Comparison of ENCODE assay signal across 24 cellular contexts in genomic region chr7:157678503-157678902, GRCh38.
DNase-seq lines count a peak whose midpoint lies in the region; ATAC-seq, FAIRE-seq and TF ChIP-seq lines count a peak whose summit lies in the region.
"Had no signal": no experiment of that assay in that cellular context is flagged by ENCODE, and none has a peak within 500 bp of the region (broad histone marks: within the 10 kb centered on the region; RNA-seq: fewer than 3 reads in every experiment).

No MANE protein-coding gene starts in this region.

- H2AK5ac ChIP-seq in H1 (ENCODE audit: low read depth, low read length) = no peak overlapping the region

- H3K4me2 ChIP-seq in H1 (ENCODE audit: insufficient read depth in 1 of 2, low read depth in 2 of 2, low read length in 2 of 2) = no peak overlapping the region
- H3K4me2 ChIP-seq: hepatocyte, SK-N-SH had no signal

- no peak overlapping the region for H3K23ac ChIP-seq in H1 (ENCODE audit: insufficient read length)

- no peak overlapping the region for H2BK20ac ChIP-seq in H1 (ENCODE audit: low read length)

- CTCF ChIA-PET in H1 (lab: Charles Lee; ENCODE audit: partially characterized antibody) = no interaction called here

- DNase-seq in Right ventricle myocardium inferior (ENCODE audit: missing footprints) (peak; percentile 32), right atrium auricular region (ENCODE audit: low spot score) (no peak), Kasumi-1 (lab: John Stamatoyannopoulos, UW) (peak; percentile 42 to 43), H1 (ENCODE audit: low read depth in 1 of 2, low spot score in 2 of 2) (no peak), foreskin fibroblast (no peak), GM20000 (ENCODE audit: low spot score) (no peak)
- DNase-seq in stimulated activated CD8-positive, alpha-beta memory T cell treated with anti-CD3 and anti-CD28 coated beads, Interleukin-4, amount 100 ng/mL, for 48 hours = peak; percentile 10
- DNase-seq in stimulated activated CD4-positive, alpha-beta T cell treated with anti-CD3 and anti-CD28 coated beads, Interleukin-12 subunit alpha, Interleukin-12 subunit beta, amount 100 ng/mL, for 4 hours = no peak
- DNase-seq: activated CD8-positive, alpha-beta T cell treated with anti-CD3 and anti-CD28 coated beads, Interleukin-2, amount 10 ng/mL, durations not matched to agents 7 days and 5 days; CD4-positive, alpha-beta T cell; GDM1; immature natural killer cell; left ventricle myocardium inferior; NCI-H1048; NCI-H187 treated with DMSO at 0.1 percent for 48 hours; NCI-H446; NK-92 treated with Interleukin-12 subunit alpha and Interleukin-12 subunit beta, amount 100 ng/mL, for 24 hours; SK-N-SH; stimulated activated CD4-positive, alpha-beta T cell treated with anti-CD3 and anti-CD28 coated beads, Interleukin-2, amount 100 ng/mL, for 24 hours; stimulated activated naive B cell treated with anti-CD40 and anti-IgM and Interleukin-4, amounts not matched to agents 10 μg/mL and 1 μg/mL and 100 μg/mL, for 72 hours had no signal

- peaks cover 8 to 20% of the 10 kb centered on the region in 2 experiments for H4K20me1 ChIP-seq in H1 (replicated peaks in 1 of 2; ENCODE audit: control insufficient read depth in 1 of 2, insufficient read depth in 2 of 2, low read length in 2 of 2)

- no peak for TF ChIP-seq RAD21 in H1 (IDR thresholded peaks at IDR 0.05 in 1 of 2, conservative IDR thresholded peaks at IDR 0.05 in 1 of 2; ENCODE audit: low read depth in 2 of 2, low read length in 2 of 2)

- H3K18ac ChIP-seq in H1 (ENCODE audit: extremely low read depth, low read length) = no peak overlapping the region

- H3K79me1 ChIP-seq in H1 (ENCODE audit: low read depth, low read length) = no peaks in the 10 kb centered on the region

- no peak overlapping the region for H4K91ac ChIP-seq in H1 (replicated peaks; ENCODE audit: insufficient read length, low read length)

- H3K4me3 ChIP-seq in right atrium auricular region (no peak overlapping the region), H1 (ENCODE audit: extremely low read depth in 1 of 4, insufficient read depth in 2 of 4, low read depth in 3 of 4, low read length in 4 of 4) (no peak overlapping the region), foreskin fibroblast (ENCODE audit: low read depth in 1 of 2, low read length in 2 of 2) (no peak overlapping the region)
- H3K4me3 ChIP-seq: ascending aorta, HAP-1, hepatocyte, left ventricle myocardium inferior had no signal

- H2AFZ ChIP-seq in H1 (ENCODE audit: low read length) = no peak overlapping the region
- H2AFZ ChIP-seq: hepatocyte had no signal

- no peak overlapping the region for H2BK12ac ChIP-seq in H1 (ENCODE audit: low read depth, low read length)

- H3K36me3 ChIP-seq in right atrium auricular region (no peaks in the 10 kb centered on the region), H1 (ENCODE audit: control insufficient read depth in 2 of 4, insufficient read depth in 4 of 4, low read length in 3 of 4) (peaks cover 0 to 3% (median 0%) of the 10 kb centered on the region in 4 experiments; a peak in 1 of 8 replicates)
- H3K36me3 ChIP-seq: ascending aorta, HAP-1, left ventricle myocardium inferior had no signal

- POLR2A ChIA-PET in H1 (lab: Charles Lee; ENCODE audit: partially characterized antibody) = no interaction called here

- 55% methylated on average over 9 of the region's 9 CpGs; no CpG with 5 or more reads in 1 of the 2 experiments for WGBS in H1 (ENCODE audit: extremely low coverage in 1 of 2, insufficient coverage in 1 of 2, insufficient read length in 1 of 2, insufficient replicate concordance in 2 of 2, low coverage in 1 of 2, low lambda C conversion rate in 2 of 2, missing lambda C conversion rate in 1 of 2), 2 experiments

- TF ChIP-seq POLR2A in H1 (IDR thresholded peaks at IDR 0.05; ENCODE audit: control extremely low read depth in 1 of 2, low read depth in 2 of 2, low read length in 2 of 2) = no peak

- H3K79me2 ChIP-seq in H1 (ENCODE audit: control insufficient read depth in 1 of 2, insufficient read depth in 2 of 2, low read length in 2 of 2) = no peaks in the 10 kb centered on the region
- H3K79me2 ChIP-seq: hepatocyte had no signal

- no peak for FAIRE-seq in H1 (lab: Jason Lieb, UNC)

- no peak for ATAC-seq in Right ventricle myocardium inferior
- ATAC-seq: activated CD8-positive, alpha-beta T cell treated with anti-CD3 and anti-CD28 coated beads, Interleukin-2, amount 10 ng/mL, durations not matched to agents 7 days and 5 days; naive thymus-derived CD4-positive, alpha-beta T cell; stimulated activated naive B cell treated with anti-CD40 and anti-IgM and Interleukin-4, amounts not matched to agents 10 μg/mL and 1 μg/mL and 100 μg/mL, for 72 hours had no signal

- no peak overlapping the region for H2BK120ac ChIP-seq in H1 (replicated peaks; ENCODE audit: low read depth, low read length)

- H3K9me3 ChIP-seq in right atrium auricular region (no peaks in the 10 kb centered on the region), H1 (ENCODE audit: insufficient read depth in 2 of 2, low read depth in 1 of 2, low read length in 1 of 2) (no peaks in the 10 kb centered on the region)
- H3K9me3 ChIP-seq: ascending aorta, HAP-1, left ventricle myocardium inferior, SK-N-SH had no signal

- H2BK15ac ChIP-seq in H1 (ENCODE audit: low read length) = no peak overlapping the region

- H3K27ac ChIP-seq in right atrium auricular region (no peak overlapping the region), H1 (ENCODE audit: low read depth, low read length) (no peak overlapping the region)
- H3K27ac ChIP-seq: ascending aorta, hepatocyte, left ventricle myocardium inferior had no signal

- no peak overlapping the region for H2BK5ac ChIP-seq in H1 (ENCODE audit: low read depth, low read length)

- H3K4me1 ChIP-seq in right atrium auricular region = peaks cover 0 to under 1% of the 10 kb centered on the region in 2 donors
- peaks cover 2 to 10% (median 5%) of the 10 kb centered on the region in 4 experiments; a peak in 6 of 7 replicates for H3K4me1 ChIP-seq in H1 (replicated peaks in 1 of 4; ENCODE audit: control insufficient read depth in 3 of 4, insufficient read depth in 4 of 4, low read length in 3 of 4)
- H3K4me1 ChIP-seq: ascending aorta, HAP-1 had no signal

- TF ChIP-seq CTCF in right atrium auricular region (IDR thresholded peaks at IDR 0.05) (no peak), H1 (IDR thresholded peaks at IDR 0.05; ENCODE audit: control extremely low read depth in 1 of 3, insufficient read depth in 1 of 3, low read depth in 1 of 3, low read length in 3 of 3) (no peak), foreskin fibroblast (IDR thresholded peaks at IDR 0.05; ENCODE audit: low read depth, low read length) (no peak), GM20000 (IDR thresholded peaks at IDR 0.05; ENCODE audit: extremely low read depth, missing control alignments) (no peak)

- H3K4ac ChIP-seq in H1 (replicated peaks; ENCODE audit: insufficient read length, low read depth, low read length) = no peak overlapping the region

- TF ChIP-seq EP300 in H1 (IDR thresholded peaks at IDR 0.05; ENCODE audit: borderline replicate concordance in 1 of 2, low read depth in 2 of 2, low read length in 2 of 2) = no peak

- no peak overlapping the region for H3K9ac ChIP-seq in H1 (replicated peaks in 1 of 4; ENCODE audit: extremely low read depth in 1 of 4, low read depth in 3 of 4, low read length in 3 of 4)
- H3K9ac ChIP-seq: SK-N-SH had no signal

- intact Hi-C loops in Right ventricle myocardium inferior (cut with DNase I) = no loop called here

- H3K56ac ChIP-seq in H1 (replicated peaks; ENCODE audit: insufficient read length, low read depth, low read length) = no peak overlapping the region

- H3K23me2 ChIP-seq in H1 (ENCODE audit: low read depth, low read length) = no peaks in the 10 kb centered on the region

- peaks cover under 1 to 6% of the 10 kb centered on the region in 2 donors for H3K27me3 ChIP-seq in right atrium auricular region
- H3K27me3 ChIP-seq in H1 (replicated peaks in 1 of 4; ENCODE audit: control insufficient read depth in 3 of 4, extremely low read depth in 1 of 4, insufficient read depth in 3 of 4, low read length in 3 of 4) = peaks cover 30 to 59% (median 51%) of the 10 kb centered on the region in 4 experiments
- H3K27me3 ChIP-seq: ascending aorta had no signal

- H3K14ac ChIP-seq in H1 (ENCODE audit: insufficient read length) = no peak overlapping the region

- H4K5ac ChIP-seq in H1 (ENCODE audit: insufficient read length, low read depth, low read length) = no peak overlapping the region

- H4K8ac ChIP-seq in H1 (ENCODE audit: extremely low read depth, insufficient read depth, low read length) = no peak overlapping the region

TF ChIP-seq in H1, 55 proteins besides CTCF, POLR2A, EP300 and RAD21:
- TF ChIP-seq POLR2AphosphoS5 (IDR thresholded peaks at IDR 0.05; ENCODE audit: low read depth, low read length) (no peak), CEBPB (IDR thresholded peaks at IDR 0.05; ENCODE audit: low read depth, low read length) (0 out of 2 replicates have a peak, but pooled peaks have one; percentile 17), SUZ12 (IDR thresholded peaks at IDR 0.05; ENCODE audit: low read length) (0 out of 2 replicates have a peak, but pooled peaks have one; percentile 22)

Comparison
In these comparisons a context has a peak if more than half of its experiments do, and no peak if none do; other contexts are left out.
1. DNase-seq: peak in Right ventricle myocardium inferior (single experiment), Kasumi-1 (2 of 2) and stimulated activated CD8-positive, alpha-beta memory T cell treated with anti-CD3 and anti-CD28 coated beads, Interleukin-4, amount 100 ng/mL, for 48 hours (single experiment); none in right atrium auricular region (single experiment), H1 (0 of 2), foreskin fibroblast (0 of 2), GM20000 (single experiment) and stimulated activated CD4-positive, alpha-beta T cell treated with anti-CD3 and anti-CD28 coated beads, Interleukin-12 subunit alpha, Interleukin-12 subunit beta, amount 100 ng/mL, for 4 hours (single experiment).